In the genomic region with DNA sequence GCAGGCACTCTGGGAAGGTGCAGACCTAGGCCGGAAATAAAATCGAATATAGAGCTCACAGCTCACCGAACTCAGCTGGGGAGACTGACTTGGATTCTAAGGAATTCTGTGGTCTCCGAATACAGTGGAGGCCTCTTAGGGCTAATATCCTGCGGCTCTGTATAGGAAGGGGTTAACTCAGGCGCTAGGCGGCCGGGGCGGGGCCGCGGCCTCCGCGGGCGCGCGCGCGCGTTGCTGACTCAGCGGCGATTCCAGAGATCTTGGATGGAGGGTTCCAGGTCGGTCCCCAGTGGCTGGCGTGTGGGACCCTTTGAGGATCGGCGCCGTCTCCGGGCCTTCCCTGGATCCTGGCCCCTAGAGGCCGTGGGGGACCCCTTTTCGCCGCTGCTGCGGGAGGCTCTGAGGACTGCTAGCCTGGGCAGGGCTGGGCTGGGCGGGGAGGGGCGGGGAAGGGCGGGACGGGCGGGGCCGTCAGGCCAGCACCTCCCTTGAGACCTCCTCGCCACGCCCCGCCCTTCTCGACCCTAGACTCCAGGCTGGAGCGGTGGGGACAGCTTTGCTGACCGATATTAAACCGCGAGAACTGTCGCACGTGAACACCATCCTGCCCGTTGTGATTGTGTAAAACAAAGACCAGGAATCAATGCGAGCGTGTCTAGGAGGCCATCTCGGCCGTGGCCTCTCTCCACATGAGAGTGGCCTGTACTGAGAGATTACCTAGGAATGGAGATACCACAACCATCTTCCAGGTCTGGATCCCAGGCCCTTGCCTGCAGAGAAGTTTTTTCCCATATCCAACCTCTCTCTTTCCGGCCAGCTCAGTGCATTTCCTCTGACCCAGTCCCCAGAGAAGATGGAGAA, we compare ENCODE assay signal across 8 cellular contexts. TPM values are rescaled to one million over a fixed set of nuclear protein-coding genes. Genes with fewer than 3 reads are reported as not detected.
A peak's percentile ranks its signal among the peaks of the same experiment; 100 is the strongest.
DNase-seq lines count a peak whose midpoint lies in the region; ATAC-seq and TF ChIP-seq lines count a peak whose summit lies in the region.

No MANE protein-coding gene starts in this region.

- H3K27me3 ChIP-seq in neutrophil = peaks cover 72% of the 10 kb centered on the region
- no peaks in the 10 kb centered on the region for H3K27me3 ChIP-seq in testis

- peak overlapping the region; percentile 75 to 80 for H3K4me3 ChIP-seq in neutrophil (ENCODE audit: low read depth in 1 of 2, low read length in 1 of 2)
- H3K4me3 ChIP-seq in testis = peak overlapping the region; percentile 89 to 91

- no peaks in the 10 kb centered on the region for H3K36me3 Mint-ChIP-seq in activated naive CD4-positive, alpha-beta T cell treated with anti-CD3 and anti-CD28 coated beads, Interleukin-2, amount 50 U/mL, for 72 hours

- no peaks in the 10 kb centered on the region for H3K9me3 Mint-ChIP-seq in activated naive CD4-positive, alpha-beta T cell treated with anti-CD3 and anti-CD28 coated beads, Interleukin-2, amount 50 U/mL, for 72 hours

- H3K27ac ChIP-seq in neutrophil (peak overlapping the region; percentile 73), testis (peak overlapping the region; percentile 95 to 96)

- H3K36me3 ChIP-seq in neutrophil = no peaks in the 10 kb centered on the region
- no peaks in the 10 kb centered on the region for H3K36me3 ChIP-seq in testis (ENCODE audit: low read depth, missing control alignments)

- ATAC-seq in GM21381 (IDR thresholded peaks at IDR 0.05; ENCODE audit: unreplicated experiment) = peak; percentile 20
- ATAC-seq in SK-N-SH treated with all-trans-retinoic acid at 6 μM for 48 hours = peak; percentile 49
- peak; percentile 32 to 36 for ATAC-seq in activated naive CD4-positive, alpha-beta T cell treated with anti-CD3 and anti-CD28 coated beads, Interleukin-2, amount 50 U/mL, for 72 hours

- peak overlapping the region; percentile 47 to 63 for H3K27ac Mint-ChIP-seq in activated naive CD4-positive, alpha-beta T cell treated with anti-CD3 and anti-CD28 coated beads, Interleukin-2, amount 50 U/mL, for 72 hours

- no peak for TF ChIP-seq CTCF in neutrophil (IDR thresholded peaks at IDR 0.05)
- TF ChIP-seq CTCF in testis (IDR thresholded peaks at IDR 0.05) = peak in 1 of 3 experiments; percentile 9

- peak in 13 of 14 donors; percentile 26 to 94 (median 90) for DNase-seq in C1 segment of cervical spinal cord (lab: John Stamatoyannopoulos, UW)
- DNase-seq in NCI-H1092 treated with DMSO at 0.1 percent for 48 hours (lab: John Stamatoyannopoulos, UW) = peak; percentile 85
- DNase-seq in activated naive CD4-positive, alpha-beta T cell treated with anti-CD3 and anti-CD28 coated beads, Interleukin-2, amount 50 U/mL, for 72 hours (ENCODE audit: low spot score in 2 of 2) = peak; percentile 81 to 84
- peak; percentile 84 for DNase-seq in globus pallidus (ENCODE audit: low spot score)
- DNase-seq in testis = peak; percentile 93

- TF ChIP-seq POLR2A in testis (IDR thresholded peaks at IDR 0.05) = no peak

- 0% methylated on average over 16 to 44 of the region's 53 CpGs for WGBS in testis, 2 donors

- H3K4me1 ChIP-seq in neutrophil (ENCODE audit: control insufficient read depth in 1 of 2, insufficient read depth in 1 of 2, low read depth in 1 of 2, low read length in 1 of 2) (peaks cover 69 to 80% of the 10 kb centered on the region in 2 experiments), testis (peaks cover 72% of the 10 kb centered on the region)

- no peaks in the 10 kb centered on the region for H3K9me3 ChIP-seq in neutrophil
- no peaks in the 10 kb centered on the region for H3K9me3 ChIP-seq in testis

- intact Hi-C loops in testis (cut with DNase I; ENCODE audit: low total_unique reads) = loop anchor here (10.0 kb wide), 1 partner anchor 103 kb away; a partner anchor contains a TSS

TF ChIP-seq in SK-N-SH treated with all-trans-retinoic acid at 6 μM for 48 hours, 23 proteins besides CTCF, POLR2A, EP300 and RAD21:
- TF ChIP-seq, protein P1, sequence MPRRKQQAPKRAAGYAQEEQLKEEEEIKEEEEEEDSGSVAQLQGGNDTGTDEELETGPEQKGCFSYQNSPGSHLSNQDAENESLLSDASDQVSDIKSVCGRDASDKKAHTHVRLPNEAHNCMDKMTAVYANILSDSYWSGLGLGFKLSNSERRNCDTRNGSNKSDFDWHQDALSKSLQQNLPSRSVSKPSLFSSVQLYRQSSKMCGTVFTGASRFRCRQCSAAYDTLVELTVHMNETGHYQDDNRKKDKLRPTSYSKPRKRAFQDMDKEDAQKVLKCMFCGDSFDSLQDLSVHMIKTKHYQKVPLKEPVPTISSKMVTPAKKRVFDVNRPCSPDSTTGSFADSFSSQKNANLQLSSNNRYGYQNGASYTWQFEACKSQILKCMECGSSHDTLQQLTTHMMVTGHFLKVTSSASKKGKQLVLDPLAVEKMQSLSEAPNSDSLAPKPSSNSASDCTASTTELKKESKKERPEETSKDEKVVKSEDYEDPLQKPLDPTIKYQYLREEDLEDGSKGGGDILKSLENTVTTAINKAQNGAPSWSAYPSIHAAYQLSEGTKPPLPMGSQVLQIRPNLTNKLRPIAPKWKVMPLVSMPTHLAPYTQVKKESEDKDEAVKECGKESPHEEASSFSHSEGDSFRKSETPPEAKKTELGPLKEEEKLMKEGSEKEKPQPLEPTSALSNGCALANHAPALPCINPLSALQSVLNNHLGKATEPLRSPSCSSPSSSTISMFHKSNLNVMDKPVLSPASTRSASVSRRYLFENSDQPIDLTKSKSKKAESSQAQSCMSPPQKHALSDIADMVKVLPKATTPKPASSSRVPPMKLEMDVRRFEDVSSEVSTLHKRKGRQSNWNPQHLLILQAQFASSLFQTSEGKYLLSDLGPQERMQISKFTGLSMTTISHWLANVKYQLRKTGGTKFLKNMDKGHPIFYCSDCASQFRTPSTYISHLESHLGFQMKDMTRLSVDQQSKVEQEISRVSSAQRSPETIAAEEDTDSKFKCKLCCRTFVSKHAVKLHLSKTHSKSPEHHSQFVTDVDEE (CRISPR knock-in tag; IDR thresholded peaks at IDR 0.05) = peak; percentile 10; the same call in 1 of the 2 replicates
- no peak for TF ChIP-seq TCF4 (CRISPR knock-in tag; IDR thresholded peaks at IDR 0.05; ENCODE audit: borderline replicate concordance)
- TF ChIP-seq SNAI2 (CRISPR knock-in tag; IDR thresholded peaks at IDR 0.05) = no peak
- TF ChIP-seq ZNF70 (CRISPR knock-in tag; IDR thresholded peaks at IDR 0.05) = peak; percentile 76; the same call in 1 of the 2 replicates
- TF ChIP-seq ZFP30 (CRISPR knock-in tag; IDR thresholded peaks at IDR 0.05) = no peak
- TF ChIP-seq RARB (CRISPR knock-in tag; IDR thresholded peaks at IDR 0.05) = no peak
- TF ChIP-seq ZNF8 (CRISPR knock-in tag; IDR thresholded peaks at IDR 0.05) = no peak
- TF ChIP-seq CSDC2 (CRISPR knock-in tag; IDR thresholded peaks at IDR 0.05) = 0 out of 2 replicates have a peak, but pooled peaks have one; percentile 20
- no peak for TF ChIP-seq TOX (CRISPR knock-in tag; IDR thresholded peaks at IDR 0.05; ENCODE audit: borderline replicate concordance)
- no peak for TF ChIP-seq PPARA (CRISPR knock-in tag; IDR thresholded peaks at IDR 0.05; ENCODE audit: borderline replicate concordance)
- TF ChIP-seq GLIS3 (CRISPR knock-in tag; IDR thresholded peaks at IDR 0.05) = no peak
- TF ChIP-seq ESRRG (CRISPR knock-in tag; IDR thresholded peaks at IDR 0.05) = no peak
- TF ChIP-seq ARNTL (CRISPR knock-in tag; IDR thresholded peaks at IDR 0.05; ENCODE audit: borderline replicate concordance, low read depth) = no peak
- TF ChIP-seq OSR1 (CRISPR knock-in tag; IDR thresholded peaks at IDR 0.05) = no peak
- TF ChIP-seq ZFP3 (CRISPR knock-in tag; IDR thresholded peaks at IDR 0.05) = no peak
- TF ChIP-seq ZNF565 (CRISPR knock-in tag; conservative IDR thresholded peaks at IDR 0.05; ENCODE audit: low read depth) = no peak
TF ChIP-seq in SK-N-SH treated with all-trans-retinoic acid at 6 μM for 48 hours: peak in this region for 3.

RNA-seq across cellular contexts. Expression of a gene that starts 1.4 kb away (rescaled TPM):
- total RNA-seq in activated naive CD4-positive, alpha-beta T cell treated with anti-CD3 and anti-CD28 coated beads, Interleukin-2, amount 50 U/mL, for 72 hours = 1 to 10 TPM; 1.2 to 2.9 TPM
- total RNA-seq in testis = 10 to 100 TPM; 65.8 to 67.3 TPM
- polyA plus RNA-seq in testis (ENCODE audit: insufficient read depth, low read depth, low replicate concordance) = 42.8 TPM

RNA-seq across cellular contexts. Expression of a gene that starts 3.5 kb away (rescaled TPM):
- total RNA-seq in activated naive CD4-positive, alpha-beta T cell treated with anti-CD3 and anti-CD28 coated beads, Interleukin-2, amount 50 U/mL, for 72 hours = 1 to 10 TPM in 1 of 2 donors, under 1 TPM in 1; 0.78 to 1.0 TPM
- 10 to 100 TPM in 1 of 2 donors, 1 to 10 TPM in 1; 9.8 to 14.3 TPM for total RNA-seq in testis
- polyA plus RNA-seq in testis (ENCODE audit: insufficient read depth, low read depth, low replicate concordance) = 2.9 TPM

RNA-seq across cellular contexts. Expression of a gene that starts 4.2 kb away (rescaled TPM):
- total RNA-seq in activated naive CD4-positive, alpha-beta T cell treated with anti-CD3 and anti-CD28 coated beads, Interleukin-2, amount 50 U/mL, for 72 hours = 1 to 10 TPM in 1 of 2 donors, under 1 TPM in 1; 0.43 to 4.4 TPM
- 10 to 100 TPM in 1 of 2 donors, 1 to 10 TPM in 1; 9.0 to 10.3 TPM for total RNA-seq in testis
- polyA plus RNA-seq in testis (ENCODE audit: insufficient read depth, low read depth, low replicate concordance) = 6.0 TPM

RNA-seq across cellular contexts. Expression of a gene that starts 19.1 kb away (rescaled TPM):
- total RNA-seq in activated naive CD4-positive, alpha-beta T cell treated with anti-CD3 and anti-CD28 coated beads, Interleukin-2, amount 50 U/mL, for 72 hours = 10 to 100 TPM; 12.7 to 23.3 TPM
- total RNA-seq in testis = 10 to 100 TPM; 50.4 to 57.5 TPM
- 30.6 TPM for polyA plus RNA-seq in testis (ENCODE audit: insufficient read depth, low read depth, low replicate concordance)

Comparison
In these comparisons a context has a peak if more than half of its experiments do, and no peak if none do; other contexts are left out.
1. Peak in every context shown above with its lines: DNase-seq, ATAC-seq, H3K4me3 ChIP-seq and H3K27ac ChIP-seq.
2. RNA of a gene that starts 1.4 kb away (total RNA-seq): 65.8 to 67.3 TPM in testis; 1.2 to 2.9 TPM in activated naive CD4-positive, alpha-beta T cell treated with anti-CD3 and anti-CD28 coated beads, Interleukin-2, amount 50 U/mL, for 72 hours; every median in the first group is over 10 times any median in the second.
3. RNA of a gene that starts 3.5 kb away (total RNA-seq): 9.8 to 14.3 TPM in testis; 0.78 to 1.0 TPM in activated naive CD4-positive, alpha-beta T cell treated with anti-CD3 and anti-CD28 coated beads, Interleukin-2, amount 50 U/mL, for 72 hours; every median in the first group is over 4 times any median in the second.